In genomic region chr3:31891876-31892455, GRCh38 we compare ENCODE assay signal across 32 cellular contexts.
DNase-seq lines count a peak whose midpoint lies in the region; FAIRE-seq and TF ChIP-seq lines count a peak whose summit lies in the region.
"Had no signal": no experiment of that assay in that cellular context is flagged by ENCODE, and none has a peak within 500 bp of the region (broad histone marks: within the 10 kb centered on the region; RNA-seq: fewer than 3 reads in every experiment).

No MANE protein-coding gene starts in this region.

- peaks cover 3% of the 10 kb centered on the region for H3K79me2 ChIP-seq in mesendoderm (ENCODE audit: control insufficient read depth, insufficient read depth, low read length)

- no peaks in the 10 kb centered on the region for H3K79me1 ChIP-seq in mesendoderm (ENCODE audit: low read length)

- peaks cover 10% of the 10 kb centered on the region for H3K36me3 Mint-ChIP-seq in MCF 10A (ENCODE audit: insufficient read depth, unreplicated experiment)
- H3K36me3 Mint-ChIP-seq: T-cell had no signal

- peak overlapping the region; percentile 18 for H4K5ac ChIP-seq in mesendoderm (ENCODE audit: low read length)

- H3K27me3 Mint-ChIP-seq in MCF 10A (ENCODE audit: insufficient read depth, unreplicated experiment): no peaks in the 10 kb centered on the region

- no peak overlapping the region for H3K18ac ChIP-seq in mesendoderm (ENCODE audit: low read length)

- H3K9ac ChIP-seq in mesendoderm (ENCODE audit: low read length): no peak overlapping the region

- DNase-seq in MCF 10A (ENCODE audit: unreplicated experiment): peak; percentile 78
- no peak for DNase-seq in breast epithelium (ENCODE audit: low spot score in 2 of 2)
- peak; percentile 41 for DNase-seq in bronchial epithelial cell (ENCODE audit: low read depth)
- peak; percentile 81 for DNase-seq in mesendoderm
- no peak for DNase-seq in activated CD4-positive, alpha-beta T cell treated with anti-CD3 and anti-CD28 coated beads for 1 hour
- no peak for DNase-seq in NCI-H2081 treated with DMSO at 0.1 percent for 48 hours (lab: John Stamatoyannopoulos, UW)
- no peak for DNase-seq in activated effector memory CD4-positive, alpha-beta T cell treated with Interleukin-2 at 50 U/mL for 16 hours
- DNase-seq: activated CD4-positive, alpha-beta T cell treated with anti-CD3 and anti-CD28 coated beads, Interleukin-2, amount 50 U/mL, for 1 hour; activated naive CD4-positive, alpha-beta T cell; activated T-cell treated with anti-CD3 and anti-CD28 coated beads, Interleukin-2, amount 50 U/mL, for 4 hours; brain microvascular endothelial cell; DMS79; dorsolateral prefrontal cortex; GDM1; hippocampal formation; mesenchymal stem cell; NCI-H1092; NCI-H1694; NCI-H2171; NCI-H82; posterior cingulate gyrus; right cardiac atrium; RPMI8226; stimulated activated CD4-positive, alpha-beta T cell treated with anti-CD3 and anti-CD28 coated beads, Interleukin-2, amount 100 ng/mL, for 48 hours; T-cell; upper lobe of right lung; WERI-Rb-1 had no signal

- peak overlapping the region; percentile 24 for H3K4me3 Mint-ChIP-seq in MCF 10A (ENCODE audit: unreplicated experiment)
- H3K4me3 Mint-ChIP-seq: activated T-cell treated with anti-CD3 and anti-CD28 coated beads, Interleukin-2, amount 50 U/mL, for 4 hours; T-cell had no signal

- no peak overlapping the region for H3K4me2 ChIP-seq in mesendoderm (ENCODE audit: low read length)

- H4K8ac ChIP-seq in mesendoderm (ENCODE audit: low read depth, low read length): no peak overlapping the region

- H3K27ac Mint-ChIP-seq in MCF 10A (ENCODE audit: low read depth, unreplicated experiment): peak overlapping the region; percentile 88
- H3K27ac Mint-ChIP-seq: T-cell had no signal

- H3K27me3 ChIP-seq in breast epithelium (no peaks in the 10 kb centered on the region), bronchial epithelial cell (ENCODE audit: control insufficient read depth, insufficient read depth, low read length) (no peaks in the 10 kb centered on the region), mesendoderm (ENCODE audit: insufficient read depth, low read length, poor library complexity) (no peaks in the 10 kb centered on the region)
- H3K27me3 ChIP-seq: brain microvascular endothelial cell, dorsolateral prefrontal cortex, gastroesophageal sphincter, upper lobe of right lung had no signal

- intact Hi-C loops in MCF 10A (cut with micrococcal nuclease) (loop anchor here (2.0 kb wide), 2 partner anchors 15 to 89 kb away; partner anchors contain the start of genes OSBPL10 and ZNF860), breast epithelium (cut with DNase I; ENCODE audit: low total_unique reads) (no loop called here)

- H3K36me3 ChIP-seq in breast epithelium (no peaks in the 10 kb centered on the region), bronchial epithelial cell (ENCODE audit: control insufficient read depth, insufficient read depth, low read length) (no peaks in the 10 kb centered on the region), mesendoderm (ENCODE audit: control insufficient read depth, insufficient read depth, low read length) (no peaks in the 10 kb centered on the region), urinary bladder (ENCODE audit: insufficient read depth) (no peaks in the 10 kb centered on the region)
- H3K36me3 ChIP-seq: brain microvascular endothelial cell, gastroesophageal sphincter, upper lobe of right lung, WERI-Rb-1 had no signal

- H3K4me3 ChIP-seq in breast epithelium (no peak overlapping the region), bronchial epithelial cell (ENCODE audit: low read depth, low read length) (no peak overlapping the region), mesendoderm (ENCODE audit: low read length) (no peak overlapping the region), urinary bladder (ENCODE audit: low read depth, low read length) (no peak overlapping the region)
- H3K4me3 ChIP-seq: dorsolateral prefrontal cortex, gastroesophageal sphincter, upper lobe of right lung had no signal

- H3K9me3 ChIP-seq in breast epithelium: no peaks in the 10 kb centered on the region
- H3K9me3 ChIP-seq: gastroesophageal sphincter, upper lobe of right lung had no signal

- H3K23ac ChIP-seq in mesendoderm (ENCODE audit: low read length): no peak overlapping the region

- no peak overlapping the region for H2BK5ac ChIP-seq in mesendoderm (ENCODE audit: low read length)

- no peak for TF ChIP-seq CTCF in MCF 10A (IDR thresholded peaks at IDR 0.05; ENCODE audit: unreplicated experiment)
- TF ChIP-seq CTCF in breast epithelium (IDR thresholded peaks at IDR 0.05): no peak
- no peak for TF ChIP-seq CTCF in bronchial epithelial cell (IDR thresholded peaks at IDR 0.05; ENCODE audit: insufficient read depth, low read length, severe bottlenecking)

- BruUV-seq in MCF 10A (replicated peaks; lab: Mats Ljungman, UMichigan): no TSS peak

- H3K4me1 Mint-ChIP-seq in MCF 10A (ENCODE audit: insufficient read depth, unreplicated experiment): peaks cover 72% of the 10 kb centered on the region

- no peak overlapping the region for H2BK120ac ChIP-seq in mesendoderm (ENCODE audit: low read depth, low read length)

- H3K27ac ChIP-seq in breast epithelium: no peak overlapping the region
- no peak overlapping the region for H3K27ac ChIP-seq in mesendoderm (ENCODE audit: low read depth, low read length)
- peak overlapping the region; percentile 49 for H3K27ac ChIP-seq in urinary bladder (ENCODE audit: low read depth)
- H3K27ac ChIP-seq: 22Rv1, brain microvascular endothelial cell, C4-2B, dorsolateral prefrontal cortex, gastroesophageal sphincter, upper lobe of right lung, WERI-Rb-1 had no signal

- peak overlapping the region; percentile 9 for H3K56ac ChIP-seq in mesendoderm (ENCODE audit: low read length)

- CTCF ChIA-PET in MCF 10A (lab: Yijun Ruan, JAX): interaction anchor here (0.6 to 2.5 kb wide), 9 partner anchors 10 to 347 kb away, joined by 3 to 10 read pairs (median 3); partner anchors contain the start of gene CMTM8

- no peaks in the 10 kb centered on the region for H3K9me3 Mint-ChIP-seq in MCF 10A (ENCODE audit: unreplicated experiment)
- H3K9me3 Mint-ChIP-seq: activated T-cell treated with anti-CD3 and anti-CD28 coated beads, Interleukin-2, amount 50 U/mL, for 4 hours; T-cell had no signal

- H3K4ac ChIP-seq in mesendoderm (ENCODE audit: low read depth, low read length): no peak overlapping the region

- FAIRE-seq in bronchial epithelial cell (lab: Jason Lieb, UNC): peak; percentile 28
- FAIRE-seq: endometrium had no signal

- no peak for TF ChIP-seq POLR2A in breast epithelium (IDR thresholded peaks at IDR 0.05)

- WGBS in mesendoderm (ENCODE audit: extremely low coverage, insufficient coverage, low lambda C conversion rate): no CpG with 5 or more reads among the region's 11 CpGs
- 37% methylated on average over 11 of the region's 11 CpGs for WGBS in urinary bladder

- POLR2A ChIA-PET in MCF 10A (lab: Yijun Ruan, JAX): interaction anchor here (0.5 to 10.8 kb wide), 23 partner anchors 9 to 112 kb away, joined by 3 to 156 read pairs (median 14); partner anchors contain the start of genes OSBPL10 and ZNF860

- no peak overlapping the region for H2AK5ac ChIP-seq in mesendoderm (ENCODE audit: low read length)

- H2BK15ac ChIP-seq in mesendoderm (replicated peaks; ENCODE audit: low read depth): no peak overlapping the region

- H3K4me1 ChIP-seq in breast epithelium (no peaks in the 10 kb centered on the region), mesendoderm (ENCODE audit: control insufficient read depth, low read depth, low read length) (peaks cover 11% of the 10 kb centered on the region), urinary bladder (ENCODE audit: insufficient read depth) (peaks cover 3% of the 10 kb centered on the region)
- H3K4me1 ChIP-seq: upper lobe of right lung had no signal

Comparison
In these comparisons a context has a peak if more than half of its experiments do, and no peak if none do; other contexts are left out.
1. DNase-seq: peak in MCF 10A (single experiment), bronchial epithelial cell (single experiment) and mesendoderm (single experiment); none in breast epithelium (0 of 2), activated CD4-positive, alpha-beta T cell treated with anti-CD3 and anti-CD28 coated beads for 1 hour (single experiment), NCI-H2081 treated with DMSO at 0.1 percent for 48 hours (single experiment) and activated effector memory CD4-positive, alpha-beta T cell treated with Interleukin-2 at 50 U/mL for 16 hours (single experiment).